ENCODE assay signal across 1 cellular context in genomic region chr17:77615672-77616242, GRCh38.
TF ChIP-seq lines count a peak whose summit lies in the region.

No MANE protein-coding gene starts in this region.

TF ChIP-seq in SK-N-SH, 30 proteins besides CTCF, POLR2A, EP300 and RAD21 (continued from another document):
- TF ChIP-seq GATA2 (CRISPR knock-in tag; IDR thresholded peaks at IDR 0.05) (no peak), USF2 (IDR thresholded peaks at IDR 0.05; ENCODE audit: borderline replicate concordance, low read depth, low read length) (no peak), TEAD4 (IDR thresholded peaks at IDR 0.05; ENCODE audit: borderline replicate concordance, insufficient read depth) (no peak), REST (IDR thresholded peaks at IDR 0.05; ENCODE audit: low read depth, low read length) (no peak), FOSL2 (IDR thresholded peaks at IDR 0.05; ENCODE audit: borderline replicate concordance, low read depth) (no peak), CHD2 (IDR thresholded peaks at IDR 0.05; ENCODE audit: low read length, partially characterized antibody) (no peak), NFIC (IDR thresholded peaks at IDR 0.05; ENCODE audit: borderline replicate concordance) (no peak), MEF2A (IDR thresholded peaks at IDR 0.05; ENCODE audit: borderline replicate concordance, low read depth) (no peak), RCOR1 (IDR thresholded peaks at IDR 0.05; ENCODE audit: low read length) (no peak), USF1 (IDR thresholded peaks at IDR 0.05; ENCODE audit: borderline replicate concordance, low read depth) (no peak), GABPA (IDR thresholded peaks at IDR 0.05; ENCODE audit: low read depth) (no peak), IRF3 (IDR thresholded peaks at IDR 0.05; ENCODE audit: low read depth, low read length) (no peak)
TF ChIP-seq in SK-N-SH: peak in this region for 0.
